1 cellular context compared by ENCODE assay signal in genomic region chr2:47050762-47051161, GRCh38.
TF ChIP-seq lines count a peak whose summit lies in the region.

No MANE protein-coding gene starts in this region.

TF ChIP-seq in GM12878, 131 proteins besides CTCF, POLR2A, EP300 and RAD21 (continued from another document):
- no peak for TF ChIP-seq ZBTB40 (IDR thresholded peaks at IDR 0.05; ENCODE audit: borderline replicate concordance)
- TF ChIP-seq ZNF217 (IDR thresholded peaks at IDR 0.05): no peak
- no peak for TF ChIP-seq RELA (IDR thresholded peaks at IDR 0.05; ENCODE audit: borderline replicate concordance, partially characterized antibody)
- no peak for TF ChIP-seq ZNF592 (IDR thresholded peaks at IDR 0.05)
- no peak for TF ChIP-seq IRF4 (IDR thresholded peaks at IDR 0.05; ENCODE audit: low read depth, low read length)
- TF ChIP-seq SUZ12 (IDR thresholded peaks at IDR 0.05; ENCODE audit: unreplicated experiment): no peak
- TF ChIP-seq NBN (IDR thresholded peaks at IDR 0.05): no peak
- no peak for TF ChIP-seq CREB1 (IDR thresholded peaks at IDR 0.05; ENCODE audit: low read depth)
- TF ChIP-seq TBL1XR1 (IDR thresholded peaks at IDR 0.05; ENCODE audit: low read depth, low read length): no peak
- TF ChIP-seq PRDM15 (CRISPR knock-in tag; IDR thresholded peaks at IDR 0.05): no peak
- no peak for TF ChIP-seq USF1 (IDR thresholded peaks at IDR 0.05; ENCODE audit: borderline replicate concordance, extremely low read length, insufficient read depth, low read depth, low read length)
- no peak for TF ChIP-seq SPI1 (IDR thresholded peaks at IDR 0.05; ENCODE audit: borderline replicate concordance, insufficient read depth, low read depth, low read length)
- no peak for TF ChIP-seq ZBTB4 (CRISPR knock-in tag; IDR thresholded peaks at IDR 0.05)
- no peak for TF ChIP-seq PML (IDR thresholded peaks at IDR 0.05; ENCODE audit: low read length)
- TF ChIP-seq RB1 (IDR thresholded peaks at IDR 0.05; ENCODE audit: borderline replicate concordance): no peak
- no peak for TF ChIP-seq ELK1 (IDR thresholded peaks at IDR 0.05; ENCODE audit: low read depth, low read length)
- no peak for TF ChIP-seq MLLT1 (IDR thresholded peaks at IDR 0.05)
